8 cellular contexts compared by ENCODE assay signal in the genomic region with DNA sequence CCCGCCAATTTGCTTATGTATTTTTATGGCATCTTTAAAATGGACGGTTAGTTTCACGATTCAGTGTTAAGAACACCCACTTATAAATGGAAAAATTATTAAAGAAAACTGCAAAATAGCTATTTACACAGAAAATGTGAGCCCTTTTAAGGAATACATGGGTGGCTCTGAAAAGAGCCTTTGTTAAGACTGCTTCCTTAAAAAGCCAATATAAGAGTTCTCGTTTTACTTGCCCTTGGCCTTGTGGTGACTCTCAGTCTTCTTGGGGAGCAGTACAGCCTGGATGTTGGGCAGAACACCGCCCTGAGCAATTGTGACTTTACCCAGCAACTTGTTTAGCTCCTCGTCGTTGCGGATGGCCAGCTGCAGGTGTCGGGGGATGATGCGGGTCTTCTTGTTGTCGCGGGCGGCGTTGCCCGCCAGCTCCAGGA.
DNase-seq lines count a peak whose midpoint lies in the region; ATAC-seq and TF ChIP-seq lines count a peak whose summit lies in the region.

No MANE protein-coding gene starts in this region.

- peaks cover 30% of the 10 kb centered on the region for H3F3A ChIP-seq in OCI-LY1 (ENCODE audit: insufficient read depth, low read length)

- TF ChIP-seq CTCF in GM12864 (IDR thresholded peaks at IDR 0.05; ENCODE audit: low read depth, low read length, missing control alignments) (no peak), HCT116 (IDR thresholded peaks at IDR 0.05 in 2 of 3, conservative IDR thresholded peaks at IDR 0.05 in 1 of 3; ENCODE audit: borderline replicate concordance in 1 of 3, insufficient read depth in 1 of 3, low read depth in 2 of 3, low read length in 2 of 3) (no peak), OCI-LY1 (IDR thresholded peaks at IDR 0.05; ENCODE audit: low read length) (no peak)

- RAD21 ChIA-PET in HCT116 (lab: Charles Lee; ENCODE audit: low non-redundant PET in 1 of 2, low total read pairs in 2 of 2, uncharacterized antibody in 2 of 2, unreplicated experiment in 2 of 2), result no interaction called here

- H3K9me2 ChIP-seq in HCT116 (ENCODE audit: insufficient read depth) (no peaks in the 10 kb centered on the region), OCI-LY1 (ENCODE audit: low read depth, low read length) (no peaks in the 10 kb centered on the region)

- DNase-seq in GM12864 (ENCODE audit: low read depth), result peak; percentile 74
- DNase-seq in HCT116 (ENCODE audit: low read depth, low spot score), result peak; percentile 53
- peak; percentile 26 for DNase-seq in dedifferentiated amniotic fluid mesenchymal stem cell (ENCODE audit: extremely low spot score)
- DNase-seq in central memory CD4-positive, alpha-beta T cell, result no peak
- DNase-seq in NAMALWA (ENCODE audit: low spot score), result no peak
- no peak for DNase-seq in HK-2 (ENCODE audit: unreplicated experiment)

- intact Hi-C loops in HCT116 (cut with micrococcal nuclease), result loop anchor here (1.0 to 5.0 kb wide), 6 partner anchors 9 to 949 kb away; a partner anchor contains a TSS

- peak overlapping the region; percentile 98 for H3K27ac ChIP-seq in HCT116 (ENCODE audit: low read depth, low read length)
- peak overlapping the region; percentile 99 for H3K27ac ChIP-seq in OCI-LY1 (ENCODE audit: low read depth, low read length, poor library complexity, severe bottlenecking)

- peak; percentile 9 for ATAC-seq in HCT116

- H3K4me1 ChIP-seq in HCT116 (ENCODE audit: control insufficient read depth in 1 of 2, insufficient read depth in 2 of 2, low read length in 2 of 2) (peaks cover 18 to 43% of the 10 kb centered on the region in 2 experiments), OCI-LY1 (ENCODE audit: insufficient read depth, low read length, severe bottlenecking) (peaks cover 45% of the 10 kb centered on the region), mucosa of stomach (ENCODE audit: control insufficient read depth, insufficient read depth, low read length) (peaks cover 21% of the 10 kb centered on the region)

- POLR2A ChIA-PET in HCT116 (lab: Charles Lee), result interaction anchor here (1.0 to 8.5 kb wide), 34 partner anchors 9 to 1615 kb away, joined by 3 to 179 read pairs (median 6); a partner anchor contains a TSS

- no peak for TF ChIP-seq RAD21 in HCT116 (IDR thresholded peaks at IDR 0.05; ENCODE audit: low read depth)

- H3K79me2 ChIP-seq in HCT116 (ENCODE audit: insufficient read depth, low read length) (0 out of 2 replicates have a peak, but pooled peaks cover 7% of the 10 kb centered on the region), OCI-LY1 (ENCODE audit: insufficient read depth, low read length) (no peaks in the 10 kb centered on the region; the same call in 1 of the 2 replicates)

- H3K9ac ChIP-seq in HCT116 (ENCODE audit: low read length) (peak overlapping the region; percentile 84), OCI-LY1 (ENCODE audit: low read length) (peak overlapping the region; percentile 98), mucosa of stomach (ENCODE audit: low read length) (peak overlapping the region; percentile 91)

- H2AFZ ChIP-seq in HCT116 (ENCODE audit: low read depth, low read length, poor library complexity, severe bottlenecking) (no peak overlapping the region), OCI-LY1 (ENCODE audit: low read length) (no peak overlapping the region)

- TSS peak; percentile 84 for BruUV-seq in HCT116 (replicated peaks; lab: Mats Ljungman, UMichigan)

- no peaks in the 10 kb centered on the region for H4K20me1 ChIP-seq in HCT116 (ENCODE audit: insufficient read depth)
- no peaks in the 10 kb centered on the region for H4K20me1 ChIP-seq in OCI-LY1 (ENCODE audit: insufficient read depth, low read length)

- H3K9me3 ChIP-seq in HCT116 (ENCODE audit: control insufficient read depth in 1 of 2, insufficient read depth in 1 of 2, low read depth in 1 of 2, low read length in 2 of 2) (no peaks in the 10 kb centered on the region), OCI-LY1 (ENCODE audit: low read length) (no peaks in the 10 kb centered on the region), mucosa of stomach (ENCODE audit: control insufficient read depth, low read length) (no peaks in the 10 kb centered on the region)

- peak; percentile 38 for TF ChIP-seq POLR2A in HCT116 (IDR thresholded peaks at IDR 0.05; ENCODE audit: borderline replicate concordance, extremely low read depth, insufficient read depth, insufficient read length)

- H3K36me3 ChIP-seq in HCT116 (ENCODE audit: control insufficient read depth in 1 of 2, insufficient read depth in 2 of 2, low read length in 2 of 2), result no peaks in the 10 kb centered on the region
- H3K36me3 ChIP-seq in OCI-LY1 (ENCODE audit: insufficient read depth, low read length), result peaks cover 8% of the 10 kb centered on the region; the same call in 1 of the 2 replicates
- H3K36me3 ChIP-seq in mucosa of stomach (ENCODE audit: control insufficient read depth, insufficient read depth, low read length), result no peaks in the 10 kb centered on the region

- CTCF ChIA-PET in HCT116 (lab: Charles Lee), result no interaction called here

- peak overlapping the region; percentile 79 for H3K4me3 ChIP-seq in GM12864 (ENCODE audit: low read depth, low read length)
- H3K4me3 ChIP-seq in HCT116 (replicated peaks in 1 of 2; ENCODE audit: low read depth in 1 of 2, low read length in 2 of 2), result peak overlapping the region; percentile 70 to 76
- peak overlapping the region; percentile 85 for H3K4me3 ChIP-seq in OCI-LY1 (ENCODE audit: low read depth, low read length, poor library complexity, severe bottlenecking)
- H3K4me3 ChIP-seq in mucosa of stomach (ENCODE audit: low read length), result peak overlapping the region; percentile 51

- H3K4me2 ChIP-seq in HCT116 (ENCODE audit: low read length), result peak overlapping the region; percentile 78
- H3K4me2 ChIP-seq in OCI-LY1 (ENCODE audit: low read length), result peak overlapping the region; percentile 95

- H3K27me3 ChIP-seq in HCT116 (ENCODE audit: insufficient read depth, low read length), result no peaks in the 10 kb centered on the region
- H3K27me3 ChIP-seq in OCI-LY1 (ENCODE audit: insufficient read depth, low read length), result no peaks in the 10 kb centered on the region
- peaks cover 16% of the 10 kb centered on the region for H3K27me3 ChIP-seq in mucosa of stomach (ENCODE audit: control insufficient read depth, insufficient read depth, low read length)

TF ChIP-seq in HCT116, 20 proteins besides CTCF, POLR2A, EP300 and RAD21 (continues in another document):
- TF ChIP-seq JUND (IDR thresholded peaks at IDR 0.05) (no peak), CBX3 (IDR thresholded peaks at IDR 0.05; ENCODE audit: low read depth) (no peak), EZH2phosphoT487 (IDR thresholded peaks at IDR 0.05; ENCODE audit: borderline replicate concordance) (no peak), SRF (IDR thresholded peaks at IDR 0.05; ENCODE audit: low read depth) (no peak), EZH2 (IDR thresholded peaks at IDR 0.05) (no peak), SIN3A (IDR thresholded peaks at IDR 0.05; ENCODE audit: low read depth) (no peak), EGR1 (IDR thresholded peaks at IDR 0.05; ENCODE audit: low read depth) (no peak), YY1 (IDR thresholded peaks at IDR 0.05; ENCODE audit: extremely low read depth, insufficient replicate concordance, low read depth, low read length) (no peak)
- TF ChIP-seq, protein P1, sequence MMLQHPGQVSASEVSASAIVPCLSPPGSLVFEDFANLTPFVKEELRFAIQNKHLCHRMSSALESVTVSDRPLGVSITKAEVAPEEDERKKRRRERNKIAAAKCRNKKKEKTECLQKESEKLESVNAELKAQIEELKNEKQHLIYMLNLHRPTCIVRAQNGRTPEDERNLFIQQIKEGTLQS (IDR thresholded peaks at IDR 0.05), result no peak
- TF ChIP-seq, protein P2, sequence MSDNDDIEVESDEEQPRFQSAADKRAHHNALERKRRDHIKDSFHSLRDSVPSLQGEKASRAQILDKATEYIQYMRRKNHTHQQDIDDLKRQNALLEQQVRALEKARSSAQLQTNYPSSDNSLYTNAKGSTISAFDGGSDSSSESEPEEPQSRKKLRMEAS (IDR thresholded peaks at IDR 0.05), result no peak
- TF ChIP-seq, protein P3, sequence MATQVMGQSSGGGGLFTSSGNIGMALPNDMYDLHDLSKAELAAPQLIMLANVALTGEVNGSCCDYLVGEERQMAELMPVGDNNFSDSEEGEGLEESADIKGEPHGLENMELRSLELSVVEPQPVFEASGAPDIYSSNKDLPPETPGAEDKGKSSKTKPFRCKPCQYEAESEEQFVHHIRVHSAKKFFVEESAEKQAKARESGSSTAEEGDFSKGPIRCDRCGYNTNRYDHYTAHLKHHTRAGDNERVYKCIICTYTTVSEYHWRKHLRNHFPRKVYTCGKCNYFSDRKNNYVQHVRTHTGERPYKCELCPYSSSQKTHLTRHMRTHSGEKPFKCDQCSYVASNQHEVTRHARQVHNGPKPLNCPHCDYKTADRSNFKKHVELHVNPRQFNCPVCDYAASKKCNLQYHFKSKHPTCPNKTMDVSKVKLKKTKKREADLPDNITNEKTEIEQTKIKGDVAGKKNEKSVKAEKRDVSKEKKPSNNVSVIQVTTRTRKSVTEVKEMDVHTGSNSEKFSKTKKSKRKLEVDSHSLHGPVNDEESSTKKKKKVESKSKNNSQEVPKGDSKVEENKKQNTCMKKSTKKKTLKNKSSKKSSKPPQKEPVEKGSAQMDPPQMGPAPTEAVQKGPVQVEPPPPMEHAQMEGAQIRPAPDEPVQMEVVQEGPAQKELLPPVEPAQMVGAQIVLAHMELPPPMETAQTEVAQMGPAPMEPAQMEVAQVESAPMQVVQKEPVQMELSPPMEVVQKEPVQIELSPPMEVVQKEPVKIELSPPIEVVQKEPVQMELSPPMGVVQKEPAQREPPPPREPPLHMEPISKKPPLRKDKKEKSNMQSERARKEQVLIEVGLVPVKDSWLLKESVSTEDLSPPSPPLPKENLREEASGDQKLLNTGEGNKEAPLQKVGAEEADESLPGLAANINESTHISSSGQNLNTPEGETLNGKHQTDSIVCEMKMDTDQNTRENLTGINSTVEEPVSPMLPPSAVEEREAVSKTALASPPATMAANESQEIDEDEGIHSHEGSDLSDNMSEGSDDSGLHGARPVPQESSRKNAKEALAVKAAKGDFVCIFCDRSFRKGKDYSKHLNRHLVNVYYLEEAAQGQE (IDR thresholded peaks at IDR 0.05; ENCODE audit: low read depth), result no peak

Comparison
In these comparisons a context has a peak if more than half of its experiments do, and no peak if none do; other contexts are left out.
1. DNase-seq: peak in GM12864 (single experiment), HCT116 (single experiment) and dedifferentiated amniotic fluid mesenchymal stem cell (single experiment); none in central memory CD4-positive, alpha-beta T cell (single experiment), NAMALWA (single experiment) and HK-2 (single experiment).
2. Peak in every context shown above with its lines, with median percentiles within 50 percentile points of each other: H3K4me3 ChIP-seq and H3K9ac ChIP-seq.